In genomic region chr13:99085846-99086148, GRCh38 we compare ENCODE assay signal across 8 cellular contexts.
DNase-seq lines count a peak whose midpoint lies in the region; ATAC-seq, FAIRE-seq and TF ChIP-seq lines count a peak whose summit lies in the region.

No MANE protein-coding gene starts in this region.

- no TSS peak for BruUV-seq in HepG2 (replicated peaks; lab: Mats Ljungman, UMichigan)

- H3K4me3 ChIP-seq in HepG2 (replicated peaks in 1 of 3; ENCODE audit: insufficient read depth in 1 of 3, low read depth in 2 of 3, low read length in 3 of 3) (peak overlapping the region; percentile 42 to 77 (median 54); a peak in 4 of 6 replicates), testis (peak overlapping the region; percentile 69 to 81)

- FAIRE-seq in HepG2 (lab: Jason Lieb, UNC), result no peak

- H3K36me3 ChIP-seq in HepG2 (replicated peaks in 1 of 2; ENCODE audit: control insufficient read depth in 1 of 2, insufficient read depth in 2 of 2, low read length in 2 of 2) (no peaks in the 10 kb centered on the region), testis (ENCODE audit: low read depth, missing control alignments) (no peaks in the 10 kb centered on the region)

- no peak for TF ChIP-seq EP300 in HepG2 (IDR thresholded peaks at IDR 0.05; ENCODE audit: low read depth in 2 of 2, low read length in 2 of 2)
- no peak for TF ChIP-seq EP300 in HepG2 (CRISPR knock-in tag; IDR thresholded peaks at IDR 0.05; ENCODE audit: borderline replicate concordance)

- H3K9me3 Mint-ChIP-seq in activated CD4-positive, alpha-beta T cell treated with anti-CD3 and anti-CD28 coated beads for 36 hours (ENCODE audit: low read depth), result no peaks in the 10 kb centered on the region
- no peaks in the 10 kb centered on the region for H3K9me3 Mint-ChIP-seq in activated naive CD8-positive, alpha-beta T cell treated with anti-CD3 and anti-CD28 coated beads, Interleukin-2, amount 10 ng/mL, durations not matched to agents 7 days and 5 days

- H3K27me3 ChIP-seq in HepG2 (ENCODE audit: control insufficient read depth in 1 of 2, insufficient read depth in 2 of 2, low read length in 2 of 2) (peaks cover 1 to 39% of the 10 kb centered on the region in 2 experiments; a peak in 4 of 5 replicates), testis (no peaks in the 10 kb centered on the region)

- no peak for TF ChIP-seq CTCF in HepG2 (CRISPR knock-in tag; IDR thresholded peaks at IDR 0.05)
- no peak for TF ChIP-seq CTCF in testis (IDR thresholded peaks at IDR 0.05)

- no peaks in the 10 kb centered on the region for H3K36me3 Mint-ChIP-seq in activated CD4-positive, alpha-beta T cell treated with anti-CD3 and anti-CD28 coated beads for 36 hours (ENCODE audit: low read depth)
- H3K36me3 Mint-ChIP-seq in activated naive CD8-positive, alpha-beta T cell treated with anti-CD3 and anti-CD28 coated beads, Interleukin-2, amount 10 ng/mL, durations not matched to agents 7 days and 5 days, result peaks cover 4% of the 10 kb centered on the region

- H2AFZ ChIP-seq in HepG2 (ENCODE audit: low read length), result no peak overlapping the region

- peak overlapping the region; percentile 57 for H3K4me2 ChIP-seq in HepG2 (ENCODE audit: low read depth, low read length)

- no peaks in the 10 kb centered on the region for H3K79me2 ChIP-seq in HepG2 (ENCODE audit: insufficient read depth, low read length)

- H3K27ac Mint-ChIP-seq in activated CD4-positive, alpha-beta T cell treated with anti-CD3 and anti-CD28 coated beads for 36 hours, result no peak overlapping the region
- H3K27ac Mint-ChIP-seq in activated naive CD8-positive, alpha-beta T cell treated with anti-CD3 and anti-CD28 coated beads, Interleukin-2, amount 10 ng/mL, durations not matched to agents 7 days and 5 days, result peak overlapping the region; percentile 74

- no peak for DNase-seq in activated CD4-positive, alpha-beta T cell treated with anti-CD3 and anti-CD28 coated beads for 36 hours
- no peak for DNase-seq in activated CD4-positive, alpha-beta T cell treated with anti-CD3 and anti-CD28 coated beads for 1 hour
- no peak for DNase-seq in activated naive CD8-positive, alpha-beta T cell treated with anti-CD3 and anti-CD28 coated beads, Interleukin-2, amount 10 ng/mL, durations not matched to agents 7 days and 5 days
- no peak for DNase-seq in HepG2 (ENCODE audit: low spot score)
- DNase-seq in testis, result no peak
- DNase-seq in SK-N-DZ (ENCODE audit: low spot score), result no peak
- no peak for DNase-seq in HUDEP-2 (lab: John Stamatoyannopoulos, UW; ENCODE audit: unreplicated experiment in 76 of 76)
- DNase-seq in stimulated activated CD4-positive, alpha-beta T cell treated with anti-CD3 and anti-CD28 coated beads, Interleukin-4, amount 100 ng/mL, for 24 hours, result no peak

- TF ChIP-seq RAD21 in HepG2 (CRISPR knock-in tag; IDR thresholded peaks at IDR 0.05), result no peak

- WGBS in HepG2 (ENCODE audit: low lambda C conversion rate), result 4% methylated on average over 14 of the region's 14 CpGs
- WGBS in testis, 2 donors, result 8 to 9% methylated on average over 9 to 14 of the region's 14 CpGs

- in situ Hi-C loops in HepG2 (cut with HindIII; ENCODE audit: extremely low pct_ligation_motif_present, low pct_unique_long_range_greater_than_20kb), result no loop called here

- no peak for TF ChIP-seq POLR2A in HepG2 (IDR thresholded peaks at IDR 0.05; ENCODE audit: insufficient read depth in 1 of 2, low read depth in 2 of 2, low read length in 2 of 2)
- no peak for TF ChIP-seq POLR2A in testis (IDR thresholded peaks at IDR 0.05)

- H3K9ac ChIP-seq in HepG2 (ENCODE audit: insufficient read depth, low read depth, low read length), result no peak overlapping the region

- peak overlapping the region; percentile 78 for H3K4me3 Mint-ChIP-seq in activated CD4-positive, alpha-beta T cell treated with anti-CD3 and anti-CD28 coated beads for 36 hours
- H3K4me3 Mint-ChIP-seq in activated naive CD8-positive, alpha-beta T cell treated with anti-CD3 and anti-CD28 coated beads, Interleukin-2, amount 10 ng/mL, durations not matched to agents 7 days and 5 days, result peak overlapping the region; percentile 86

- no peaks in the 10 kb centered on the region for H4K20me1 ChIP-seq in HepG2 (ENCODE audit: insufficient read depth, low read length)

- H3K27ac ChIP-seq in HepG2 (ENCODE audit: extremely low read length, insufficient read depth, low read length) (no peak overlapping the region), testis (peak overlapping the region; percentile 28 to 92)

- no peaks in the 10 kb centered on the region for H3K9me3 ChIP-seq in HepG2 (ENCODE audit: low read length)
- H3K9me3 ChIP-seq in testis, result no peaks in the 10 kb centered on the region

- peaks cover 36% of the 10 kb centered on the region for H3K4me1 Mint-ChIP-seq in activated CD4-positive, alpha-beta T cell treated with anti-CD3 and anti-CD28 coated beads for 36 hours
- peaks cover 34% of the 10 kb centered on the region for H3K4me1 Mint-ChIP-seq in activated naive CD8-positive, alpha-beta T cell treated with anti-CD3 and anti-CD28 coated beads, Interleukin-2, amount 10 ng/mL, durations not matched to agents 7 days and 5 days

- no peaks in the 10 kb centered on the region for H3K27me3 Mint-ChIP-seq in activated CD4-positive, alpha-beta T cell treated with anti-CD3 and anti-CD28 coated beads for 36 hours
- no peaks in the 10 kb centered on the region for H3K27me3 Mint-ChIP-seq in activated naive CD8-positive, alpha-beta T cell treated with anti-CD3 and anti-CD28 coated beads, Interleukin-2, amount 10 ng/mL, durations not matched to agents 7 days and 5 days

- intact Hi-C loops in activated CD4-positive, alpha-beta T cell treated with anti-CD3 and anti-CD28 coated beads for 36 hours (cut with DNase I, micrococcal nuclease), result loop anchor here (1.0 to 10.0 kb wide), 13 partner anchors 9 to 1589 kb away; partner anchors contain the start of genes CLYBL (in 1 of the 2), GPR18 (in 1 of the 2), STK24 (in 1 of the 2) and TMTC4 (in 1 of the 2)
- intact Hi-C loops in HepG2 (cut with micrococcal nuclease; ENCODE audit: unreplicated experiment), result no loop called here
- intact Hi-C loops in testis (cut with DNase I; ENCODE audit: low total_unique reads), result no loop called here

- no peak for ATAC-seq in activated CD4-positive, alpha-beta T cell treated with anti-CD3 and anti-CD28 coated beads for 36 hours
- no peak for ATAC-seq in activated naive CD8-positive, alpha-beta T cell treated with anti-CD3 and anti-CD28 coated beads, Interleukin-2, amount 10 ng/mL, durations not matched to agents 7 days and 5 days (ENCODE audit: low read depth)
- no peak for ATAC-seq in HepG2

- H3K4me1 ChIP-seq in HepG2 (ENCODE audit: insufficient read depth, low read length) (peaks cover 7% of the 10 kb centered on the region), testis (peaks cover 5% of the 10 kb centered on the region)

- POLR2A ChIA-PET in activated CD4-positive, alpha-beta T cell treated with anti-CD3 and anti-CD28 coated beads for 36 hours (lab: Charles Lee), result interaction anchor here (1.1 kb wide), 1 partner anchor 41 kb away, joined by 5 read pairs; no protein-coding TSS in a partner anchor
- POLR2A ChIA-PET in activated naive CD8-positive, alpha-beta T cell treated with anti-CD3 and anti-CD28 coated beads, Interleukin-2, amount 10 ng/mL, durations not matched to agents 7 days and 5 days (lab: Charles Lee), result interaction anchor here (0.9 to 5.1 kb wide), 4 partner anchors 11 to 39 kb away, joined by 3 to 36 read pairs (median 10); no protein-coding TSS in a partner anchor
- POLR2A ChIA-PET in HepG2 (lab: Yijun Ruan, JAX), result no interaction called here

- CTCF ChIA-PET in activated CD4-positive, alpha-beta T cell treated with anti-CD3 and anti-CD28 coated beads for 36 hours (lab: Charles Lee), result interaction anchor here (0.7 to 3.0 kb wide), 2 partner anchors 57 to 86 kb away, joined by 3 to 16 read pairs; no protein-coding TSS in a partner anchor
- CTCF ChIA-PET in HepG2 (lab: Yijun Ruan, JAX; ENCODE audit: low intra/inter-chr PET ratio, low total read pairs), result no interaction called here

TF ChIP-seq in HepG2, 621 proteins besides CTCF, POLR2A, EP300 and RAD21:
- TF ChIP-seq ZNF17 (CRISPR knock-in tag; IDR thresholded peaks at IDR 0.05) (no peak), ZNF891 (CRISPR knock-in tag; IDR thresholded peaks at IDR 0.05) (no peak)

Comparison
In these comparisons a context has a peak if more than half of its experiments do, and no peak if none do; other contexts are left out.
1. intact Hi-C loops: an anchor here in activated CD4-positive, alpha-beta T cell treated with anti-CD3 and anti-CD28 coated beads for 36 hours (1.0 to 10.0 kb wide); none called in HepG2 and testis.